1 cellular context compared by ENCODE assay signal in genomic region chr10:29319205-29319781, GRCh38.
TF ChIP-seq lines count a peak whose summit lies in the region.

No MANE protein-coding gene starts in this region.

TF ChIP-seq in HepG2, 621 proteins besides CTCF, POLR2A, EP300 and RAD21 (continued from another document and continues in another):
- TF ChIP-seq NR0B2 (CRISPR knock-in tag; IDR thresholded peaks at IDR 0.05): no peak
- TF ChIP-seq NR3C1 (CRISPR knock-in tag; IDR thresholded peaks at IDR 0.05): no peak
- TF ChIP-seq DRAP1 (CRISPR knock-in tag; IDR thresholded peaks at IDR 0.05): no peak
- no peak for TF ChIP-seq DPF2 (CRISPR knock-in tag; IDR thresholded peaks at IDR 0.05; ENCODE audit: borderline replicate concordance, low read depth)
- no peak for TF ChIP-seq ZNF30 (CRISPR knock-in tag; IDR thresholded peaks at IDR 0.05)
- TF ChIP-seq YY1 (IDR thresholded peaks at IDR 0.05; ENCODE audit: insufficient read depth, insufficient replicate concordance, low read depth, low read length): no peak
- no peak for TF ChIP-seq ARHGAP35 (CRISPR knock-in tag; IDR thresholded peaks at IDR 0.05; ENCODE audit: borderline replicate concordance)
- no peak for TF ChIP-seq ZSCAN22 (CRISPR knock-in tag; IDR thresholded peaks at IDR 0.05)
- TF ChIP-seq ZNF605 (CRISPR knock-in tag; IDR thresholded peaks at IDR 0.05): no peak
- TF ChIP-seq REXO4 (CRISPR knock-in tag; IDR thresholded peaks at IDR 0.05; ENCODE audit: borderline replicate concordance): no peak
- no peak for TF ChIP-seq SRSF9 (IDR thresholded peaks at IDR 0.05; ENCODE audit: borderline replicate concordance, insufficient read depth, low read depth, low read length, poor library complexity, severe bottlenecking)
- TF ChIP-seq JUND (CRISPR knock-in tag; IDR thresholded peaks at IDR 0.05): no peak
- no peak for TF ChIP-seq IRF2 (CRISPR knock-in tag; IDR thresholded peaks at IDR 0.05)
- no peak for TF ChIP-seq ZNF784 (CRISPR knock-in tag; IDR thresholded peaks at IDR 0.05; ENCODE audit: borderline replicate concordance)
- TF ChIP-seq XBP1 (CRISPR knock-in tag; IDR thresholded peaks at IDR 0.05): no peak
- TF ChIP-seq ZNF205 (CRISPR knock-in tag; IDR thresholded peaks at IDR 0.05): no peak
- TF ChIP-seq ZNF777 (CRISPR knock-in tag; IDR thresholded peaks at IDR 0.05): no peak
- no peak for TF ChIP-seq ATF7 (IDR thresholded peaks at IDR 0.05)
- no peak for TF ChIP-seq ATF7 (CRISPR knock-in tag; IDR thresholded peaks at IDR 0.05)
- no peak for TF ChIP-seq SRY (CRISPR knock-in tag; IDR thresholded peaks at IDR 0.05)
- no peak for TF ChIP-seq TRIM24 (CRISPR knock-in tag; IDR thresholded peaks at IDR 0.05)
- TF ChIP-seq RAD51 (IDR thresholded peaks at IDR 0.05; ENCODE audit: borderline replicate concordance): no peak
- no peak for TF ChIP-seq CBX2 (IDR thresholded peaks at IDR 0.05; ENCODE audit: low read depth, low read length)
- TF ChIP-seq CBX2 (CRISPR knock-in tag; IDR thresholded peaks at IDR 0.05; ENCODE audit: low read depth): no peak
- TF ChIP-seq SIX4 (CRISPR knock-in tag; IDR thresholded peaks at IDR 0.05): 0 out of 2 replicates have a peak, but pooled peaks have one; percentile 34
- no peak for TF ChIP-seq ZBTB39 (CRISPR knock-in tag; IDR thresholded peaks at IDR 0.05)
- no peak for TF ChIP-seq ATF4 (CRISPR knock-in tag; IDR thresholded peaks at IDR 0.05)
- TF ChIP-seq REL (CRISPR knock-in tag; conservative IDR thresholded peaks at IDR 0.05): no peak
- TF ChIP-seq ZNF143 (CRISPR knock-in tag; IDR thresholded peaks at IDR 0.05): no peak
- TF ChIP-seq PCBP1 (IDR thresholded peaks at IDR 0.05; ENCODE audit: borderline replicate concordance, low read depth, low read length): no peak
- no peak; the same call in 1 of the 2 replicates for TF ChIP-seq ZSCAN5A (CRISPR knock-in tag; IDR thresholded peaks at IDR 0.05; ENCODE audit: borderline replicate concordance)
- no peak for TF ChIP-seq ADNP (CRISPR knock-in tag; IDR thresholded peaks at IDR 0.05)
- no peak for TF ChIP-seq ZNF572 (CRISPR knock-in tag; IDR thresholded peaks at IDR 0.05)
- no peak for TF ChIP-seq KAT8 (CRISPR knock-in tag; IDR thresholded peaks at IDR 0.05)
- peak; percentile 23; the same call in 1 of the 2 replicates for TF ChIP-seq ZNF12 (CRISPR knock-in tag; IDR thresholded peaks at IDR 0.05)
- TF ChIP-seq ZNF841 (CRISPR knock-in tag; IDR thresholded peaks at IDR 0.05; ENCODE audit: borderline replicate concordance): no peak
- peak; percentile 73 for TF ChIP-seq GATAD2A (CRISPR knock-in tag; IDR thresholded peaks at IDR 0.05)
- no peak for TF ChIP-seq TEAD2 (CRISPR knock-in tag; IDR thresholded peaks at IDR 0.05)
- TF ChIP-seq HNF1B (CRISPR knock-in tag; IDR thresholded peaks at IDR 0.05): peak; percentile 29; the same call in 1 of the 2 replicates
- 0 out of 2 replicates have a peak, but pooled peaks have one; percentile 56 for TF ChIP-seq RFXANK (CRISPR knock-in tag; IDR thresholded peaks at IDR 0.05)
- no peak for TF ChIP-seq NAIF1 (CRISPR knock-in tag; IDR thresholded peaks at IDR 0.05; ENCODE audit: borderline replicate concordance)
- no peak for TF ChIP-seq SMAD1 (CRISPR knock-in tag; IDR thresholded peaks at IDR 0.05; ENCODE audit: borderline replicate concordance, low read depth)
- TF ChIP-seq ZNF788 (CRISPR knock-in tag; IDR thresholded peaks at IDR 0.05; ENCODE audit: borderline replicate concordance): no peak
- 0 out of 2 replicates have a peak, but pooled peaks have one; percentile 51 for TF ChIP-seq THRA (CRISPR knock-in tag; IDR thresholded peaks at IDR 0.05; ENCODE audit: borderline replicate concordance)
- no peak for TF ChIP-seq SMARCC2 (IDR thresholded peaks at IDR 0.05)
- no peak for TF ChIP-seq MAZ (IDR thresholded peaks at IDR 0.05; ENCODE audit: borderline replicate concordance, low read depth, low read length)
- no peak for TF ChIP-seq MAZ (CRISPR knock-in tag; IDR thresholded peaks at IDR 0.05; ENCODE audit: low read depth)
- 0 out of 2 replicates have a peak, but pooled peaks have one; percentile 9 for TF ChIP-seq FOXO1 (CRISPR knock-in tag; IDR thresholded peaks at IDR 0.05)
- TF ChIP-seq ZIK1 (CRISPR knock-in tag; IDR thresholded peaks at IDR 0.05; ENCODE audit: borderline replicate concordance, low read depth): no peak
- no peak for TF ChIP-seq SAP130 (CRISPR knock-in tag; IDR thresholded peaks at IDR 0.05; ENCODE audit: low read depth)
- TF ChIP-seq SNAI1 (CRISPR knock-in tag; IDR thresholded peaks at IDR 0.05; ENCODE audit: borderline replicate concordance): no peak
- TF ChIP-seq YEATS4 (CRISPR knock-in tag; IDR thresholded peaks at IDR 0.05; ENCODE audit: borderline replicate concordance): 0 out of 2 replicates have a peak, but pooled peaks have one; percentile 14
- no peak for TF ChIP-seq NR1H2 (CRISPR knock-in tag; IDR thresholded peaks at IDR 0.05; ENCODE audit: borderline replicate concordance, low read depth)
- no peak for TF ChIP-seq JUNB (CRISPR knock-in tag; IDR thresholded peaks at IDR 0.05; ENCODE audit: borderline replicate concordance)
- TF ChIP-seq SYNCRIP (IDR thresholded peaks at IDR 0.05; ENCODE audit: insufficient read depth, low read depth, low read length): no peak
- peak; percentile 56 for TF ChIP-seq HNF4A (CRISPR knock-in tag; IDR thresholded peaks at IDR 0.05)
- no peak for TF ChIP-seq ZNF335 (CRISPR knock-in tag; IDR thresholded peaks at IDR 0.05)
- no peak for TF ChIP-seq LBX2 (CRISPR knock-in tag; IDR thresholded peaks at IDR 0.05; ENCODE audit: borderline replicate concordance)
- no peak for TF ChIP-seq TAF15 (IDR thresholded peaks at IDR 0.05; ENCODE audit: low read depth, low read length, poor library complexity, severe bottlenecking)
- no peak for TF ChIP-seq ATM (IDR thresholded peaks at IDR 0.05; ENCODE audit: borderline replicate concordance)
- TF ChIP-seq JUN (CRISPR knock-in tag; IDR thresholded peaks at IDR 0.05): no peak
- no peak for TF ChIP-seq ZSCAN21 (CRISPR knock-in tag; IDR thresholded peaks at IDR 0.05; ENCODE audit: borderline replicate concordance)
- TF ChIP-seq ATF2 (CRISPR knock-in tag; IDR thresholded peaks at IDR 0.05): no peak
- TF ChIP-seq CAMTA2 (CRISPR knock-in tag; IDR thresholded peaks at IDR 0.05; ENCODE audit: borderline replicate concordance): no peak
- TF ChIP-seq PATZ1 (CRISPR knock-in tag; IDR thresholded peaks at IDR 0.05): peak; percentile 13; the same call in 1 of the 2 replicates
- no peak for TF ChIP-seq AHR (CRISPR knock-in tag; IDR thresholded peaks at IDR 0.05)
- 0 out of 2 replicates have a peak, but pooled peaks have one; percentile 27 for TF ChIP-seq BHLHE40 (IDR thresholded peaks at IDR 0.05; ENCODE audit: low read length)
- no peak for TF ChIP-seq ZNF263 (CRISPR knock-in tag; IDR thresholded peaks at IDR 0.05)
